Comparison of ENCODE assay signal across 23 cellular contexts in genomic region chr2:190199530-190199929, GRCh38.
"Had no signal": no experiment of that assay in that cellular context is flagged by ENCODE, and none has a peak within 500 bp of the region (broad histone marks: within the 10 kb centered on the region; RNA-seq: fewer than 3 reads in every experiment).

No MANE protein-coding gene starts in this region.

- H3K27ac ChIP-seq: epithelial cell of prostate, gastrocnemius medialis, lower lobe of right lung, ovary, psoas muscle, right lobe of liver, suprapubic skin had no signal

- H3K9me3 ChIP-seq: gastrocnemius medialis, lower lobe of right lung, ovary, psoas muscle, right lobe of liver, suprapubic skin had no signal

- DNase-seq: dorsolateral prefrontal cortex; effector CD4-positive, alpha-beta T cell; foreskin fibroblast; gastrocnemius medialis; head of caudate nucleus; lower lobe of right lung; naive thymus-derived CD8-positive, alpha-beta T cell; nephron progenitor cell; occipital lobe; ovary; posterior cingulate gyrus; psoas muscle; right lobe of liver; small intestine; stimulated activated CD4-positive, alpha-beta T cell treated with anti-CD3 and anti-CD28 coated beads, Interleukin-15, amount 100 ng/mL, for 24 hours; stimulated activated CD4-positive, alpha-beta T cell treated with anti-CD3 and anti-CD28 coated beads, Interleukin-2, amount 100 ng/mL, for 48 hours; stimulated activated naive CD4-positive, alpha-beta T cell; stimulated activated naive CD8-positive, alpha-beta T cell treated with anti-CD3 and anti-CD28 coated beads, Interleukin-15, amount 100 ng/mL, for 72 hours; trophoblast cell had no signal

- H3K27me3 ChIP-seq: dorsolateral prefrontal cortex, gastrocnemius medialis, ovary, right lobe of liver, suprapubic skin had no signal

- H3K4me3 ChIP-seq: dorsolateral prefrontal cortex, gastrocnemius medialis, lower lobe of right lung, ovary, psoas muscle, right lobe of liver, suprapubic skin had no signal

- H3K4me1 ChIP-seq: lower lobe of right lung, psoas muscle, right lobe of liver, suprapubic skin had no signal

- H3K36me3 ChIP-seq: ovary had no signal

- ATAC-seq: esophagus mucosa; gastrocnemius medialis; left lobe of liver; naive thymus-derived CD8-positive, alpha-beta T cell; right lobe of liver; stimulated activated naive CD8-positive, alpha-beta T cell treated with anti-CD3 and anti-CD28 coated beads, Interleukin-15, amount 100 ng/mL, for 72 hours had no signal
